ENCODE assay signal across 12 cellular contexts in the genomic region with DNA sequence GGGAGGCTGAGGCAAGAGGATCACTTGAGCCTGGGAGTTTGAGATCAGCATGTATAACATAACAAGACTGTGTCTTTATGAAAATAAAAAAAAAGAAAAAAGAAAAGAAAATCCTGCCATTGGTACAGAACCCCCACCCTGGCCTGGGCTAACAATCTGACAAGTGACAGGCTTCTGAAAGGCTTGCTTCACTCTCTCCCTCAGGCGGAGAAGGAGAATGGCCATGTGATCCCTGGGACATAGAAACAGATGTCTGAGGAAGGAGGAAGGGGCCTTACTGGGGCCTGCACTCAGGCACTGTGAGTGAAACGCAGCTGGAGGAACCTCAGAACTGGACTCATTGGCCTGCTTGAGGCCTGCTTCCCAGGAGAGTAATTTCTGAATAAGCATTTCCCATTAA. TPM values are rescaled to one million over a fixed set of nuclear protein-coding genes. Genes with fewer than 3 reads are reported as not detected.
A peak's percentile ranks its signal among the peaks of the same experiment; 100 is the strongest.
DNase-seq lines count a peak whose midpoint lies in the region; ATAC-seq and TF ChIP-seq lines count a peak whose summit lies in the region.
"Had no signal": no experiment of that assay in that cellular context is flagged by ENCODE, and none has a peak within 500 bp of the region (broad histone marks: within the 10 kb centered on the region; RNA-seq: fewer than 3 reads in every experiment).

No MANE protein-coding gene starts in this region.

- H3K4me1 ChIP-seq in vagina: peaks cover 80% of the 10 kb centered on the region

- no peak overlapping the region for H3K4me3 Mint-ChIP-seq in activated naive CD8-positive, alpha-beta T cell treated with anti-CD3 and anti-CD28 coated beads, Interleukin-2, amount 10 ng/mL, durations not matched to agents 7 days and 5 days

- H3K4me1 Mint-ChIP-seq in activated naive CD8-positive, alpha-beta T cell treated with anti-CD3 and anti-CD28 coated beads, Interleukin-2, amount 10 ng/mL, durations not matched to agents 7 days and 5 days: peaks cover 67% of the 10 kb centered on the region

- H3K36me3 Mint-ChIP-seq in activated naive CD8-positive, alpha-beta T cell treated with anti-CD3 and anti-CD28 coated beads, Interleukin-2, amount 10 ng/mL, durations not matched to agents 7 days and 5 days: peaks cover 31% of the 10 kb centered on the region

- intact Hi-C loops in Right ventricle myocardium inferior (cut with DNase I) (no loop called here), cardiac septum (cut with DNase I) (no loop called here), vagina (cut with DNase I) (no loop called here)

- no peaks in the 10 kb centered on the region for H3K36me3 ChIP-seq in vagina
- H3K36me3 ChIP-seq: neutrophil had no signal

- peak overlapping the region; percentile 79 for H3K27ac ChIP-seq in vagina
- H3K27ac ChIP-seq: neutrophil had no signal

- TF ChIP-seq CTCF in vagina (IDR thresholded peaks at IDR 0.05): no peak

- peak overlapping the region; percentile 18 for H3K27ac Mint-ChIP-seq in activated naive CD8-positive, alpha-beta T cell treated with anti-CD3 and anti-CD28 coated beads, Interleukin-2, amount 10 ng/mL, durations not matched to agents 7 days and 5 days

- TF ChIP-seq POLR2A in vagina (IDR thresholded peaks at IDR 0.05): no peak

- H3K9me3 ChIP-seq in vagina: no peaks in the 10 kb centered on the region
- H3K9me3 ChIP-seq: Caco-2, neutrophil had no signal

- H3K4me3 ChIP-seq in vagina: no peak overlapping the region

- DNase-seq in Right ventricle myocardium inferior (ENCODE audit: missing footprints) (no peak), cardiac septum (ENCODE audit: low spot score) (no peak), medulla oblongata (ENCODE audit: extremely low spot score) (peak; percentile 80), vagina (ENCODE audit: extremely low spot score in 2 of 2) (no peak)
- no peak for DNase-seq in activated naive CD8-positive, alpha-beta T cell treated with anti-CD3 and anti-CD28 coated beads, Interleukin-2, amount 10 ng/mL, durations not matched to agents 7 days and 5 days
- no peak for DNase-seq in stimulated activated CD4-positive, alpha-beta T cell treated with anti-CD3 and anti-CD28 coated beads, Interleukin-2, amount 100 ng/mL, for 24 hours
- no peak for DNase-seq in stimulated activated CD4-positive, alpha-beta T cell treated with anti-CD3 and anti-CD28 coated beads, Interleukin-2, amount 100 ng/mL, for 48 hours
- DNase-seq: Caco-2, NCI-H510A treated with DMSO at 0.1 percent for 48 hours had no signal

- POLR2A ChIA-PET in activated naive CD8-positive, alpha-beta T cell treated with anti-CD3 and anti-CD28 coated beads, Interleukin-2, amount 10 ng/mL, durations not matched to agents 7 days and 5 days (lab: Charles Lee): interaction anchor here (1.3 to 1.5 kb wide), 2 partner anchors 12 to 13 kb away, joined by 4 to 7 read pairs; no protein-coding TSS in a partner anchor

- no peaks in the 10 kb centered on the region for H3K9me3 Mint-ChIP-seq in activated naive CD8-positive, alpha-beta T cell treated with anti-CD3 and anti-CD28 coated beads, Interleukin-2, amount 10 ng/mL, durations not matched to agents 7 days and 5 days

- H3K27me3 Mint-ChIP-seq in activated naive CD8-positive, alpha-beta T cell treated with anti-CD3 and anti-CD28 coated beads, Interleukin-2, amount 10 ng/mL, durations not matched to agents 7 days and 5 days: no peaks in the 10 kb centered on the region

- ATAC-seq in Right ventricle myocardium inferior (peak; percentile 57), HG03354 (IDR thresholded peaks at IDR 0.05; ENCODE audit: poor library complexity, severe bottlenecking, unreplicated experiment) (no peak)
- no peak for ATAC-seq in activated naive CD8-positive, alpha-beta T cell treated with anti-CD3 and anti-CD28 coated beads, Interleukin-2, amount 10 ng/mL, durations not matched to agents 7 days and 5 days (ENCODE audit: low read depth)

- H3K27me3 ChIP-seq in vagina: no peaks in the 10 kb centered on the region
- H3K27me3 ChIP-seq: neutrophil had no signal

RNA-seq across cellular contexts. Expression of gene MAP3K14, which starts 17.5 kb away (rescaled TPM):
- total RNA-seq in Right ventricle myocardium inferior: 14.4 TPM
- total RNA-seq in cardiac septum: 14.6 TPM
- 10 to 100 TPM; 25.9 to 33.7 TPM for total RNA-seq in activated naive CD8-positive, alpha-beta T cell treated with anti-CD3 and anti-CD28 coated beads, Interleukin-2, amount 10 ng/mL, durations not matched to agents 7 days and 5 days
- 9.8 TPM for total RNA-seq in vagina

RNA-seq across cellular contexts. Expression of gene SPATA32, which starts 37.4 kb away (rescaled TPM):
- not detected for total RNA-seq in Right ventricle myocardium inferior
- total RNA-seq in cardiac septum: not detected
- total RNA-seq in activated naive CD8-positive, alpha-beta T cell treated with anti-CD3 and anti-CD28 coated beads, Interleukin-2, amount 10 ng/mL, durations not matched to agents 7 days and 5 days: under 1 TPM; 0.53 to 0.65 TPM
- total RNA-seq in vagina: not detected
- total RNA-seq: Caco-2, epithelial cell of proximal tubule had no signal
